Comparison of ENCODE assay signal across 6 cellular contexts in the genomic region with DNA sequence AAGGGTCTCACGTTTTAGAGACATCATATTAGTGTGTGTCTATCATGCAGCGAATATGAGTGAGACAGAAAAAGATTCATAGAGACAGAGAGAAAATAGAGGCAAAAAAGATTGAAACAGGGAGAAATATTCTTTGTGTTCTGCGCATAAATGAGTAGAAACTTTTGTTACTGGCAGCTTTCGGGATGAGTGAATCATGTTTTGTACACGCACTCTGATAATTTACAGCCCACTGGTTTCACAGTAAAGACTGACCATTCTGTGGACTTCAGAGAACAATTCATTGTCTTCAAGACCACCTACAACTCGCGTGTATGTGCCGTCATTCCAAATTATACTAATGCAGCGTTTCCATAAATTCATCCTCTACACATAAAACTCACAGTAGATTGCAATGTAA.
"Had no signal": no experiment of that assay in that cellular context is flagged by ENCODE, and none has a peak within 500 bp of the region (broad histone marks: within the 10 kb centered on the region; RNA-seq: fewer than 3 reads in every experiment).

No MANE protein-coding gene starts in this region.

- H3K4me3 Mint-ChIP-seq: GM23338, H9, HFFc6 had no signal

- DNase-seq: H9, HFFc6, IMR-90 had no signal

- H3K27ac Mint-ChIP-seq: GM23338, H9, HFFc6 had no signal

- H3K9me3 Mint-ChIP-seq: H9, HFFc6 had no signal

- ATAC-seq: GM23338, HCT116, K562 had no signal
